Comparison of ENCODE assay signal across 8 cellular contexts in genomic region chrX:20140410-20140809, GRCh38. TPM values are rescaled to one million over a fixed set of nuclear protein-coding genes. Genes with fewer than 3 reads are reported as not detected.
DNase-seq lines count a peak whose midpoint lies in the region; ATAC-seq, FAIRE-seq and TF ChIP-seq lines count a peak whose summit lies in the region.

No MANE protein-coding gene starts in this region.

- intact Hi-C loops in activated naive CD4-positive, alpha-beta T cell treated with anti-CD3 and anti-CD28 coated beads for 36 hours (cut with micrococcal nuclease), result loop anchor here (2.0 to 5.0 kb wide), 8 partner anchors 84 to 1697 kb away; partner anchors contain the start of gene MBTPS2
- intact Hi-C loops in HepG2 (cut with micrococcal nuclease; ENCODE audit: unreplicated experiment), result no loop called here

- FAIRE-seq in HepG2 (lab: Jason Lieb, UNC), result no peak

- H3K27ac Mint-ChIP-seq in activated naive CD4-positive, alpha-beta T cell treated with anti-CD3 and anti-CD28 coated beads for 36 hours, result peak overlapping the region; percentile 80
- H3K27ac Mint-ChIP-seq in activated CD8-positive, alpha-beta T cell treated with anti-CD3 and anti-CD28 coated beads, Interleukin-2, amount 10 ng/mL, durations not matched to agents 7 days and 5 days, result no peak overlapping the region
- H3K27ac Mint-ChIP-seq in type B pancreatic cell, result peak overlapping the region; percentile 83

- TF ChIP-seq POLR2A in HepG2 (IDR thresholded peaks at IDR 0.05; ENCODE audit: insufficient read depth in 1 of 2, low read depth in 2 of 2, low read length in 2 of 2), result no peak

- no peaks in the 10 kb centered on the region for H3K9me3 Mint-ChIP-seq in activated naive CD4-positive, alpha-beta T cell treated with anti-CD3 and anti-CD28 coated beads for 36 hours
- no peaks in the 10 kb centered on the region for H3K9me3 Mint-ChIP-seq in activated CD8-positive, alpha-beta T cell treated with anti-CD3 and anti-CD28 coated beads, Interleukin-2, amount 10 ng/mL, durations not matched to agents 7 days and 5 days (ENCODE audit: insufficient read depth)
- no peaks in the 10 kb centered on the region for H3K9me3 Mint-ChIP-seq in type B pancreatic cell

- in situ Hi-C loops in HepG2 (cut with HindIII; ENCODE audit: extremely low pct_ligation_motif_present, low pct_unique_long_range_greater_than_20kb), result no loop called here

- H3K4me3 Mint-ChIP-seq in activated naive CD4-positive, alpha-beta T cell treated with anti-CD3 and anti-CD28 coated beads for 36 hours, result peak overlapping the region; percentile 81
- H3K4me3 Mint-ChIP-seq in activated CD8-positive, alpha-beta T cell treated with anti-CD3 and anti-CD28 coated beads, Interleukin-2, amount 10 ng/mL, durations not matched to agents 7 days and 5 days, result peak overlapping the region; percentile 83
- peak overlapping the region; percentile 86 for H3K4me3 Mint-ChIP-seq in type B pancreatic cell

- H3K27me3 Mint-ChIP-seq in activated naive CD4-positive, alpha-beta T cell treated with anti-CD3 and anti-CD28 coated beads for 36 hours (ENCODE audit: low read depth), result no peaks in the 10 kb centered on the region
- H3K27me3 Mint-ChIP-seq in activated CD8-positive, alpha-beta T cell treated with anti-CD3 and anti-CD28 coated beads, Interleukin-2, amount 10 ng/mL, durations not matched to agents 7 days and 5 days (ENCODE audit: low read depth), result no peaks in the 10 kb centered on the region
- H3K27me3 Mint-ChIP-seq in type B pancreatic cell, result no peaks in the 10 kb centered on the region

- no peak overlapping the region for H3K27ac ChIP-seq in HepG2 (ENCODE audit: extremely low read length, insufficient read depth, low read length)

- peaks cover 53% of the 10 kb centered on the region for H3K4me1 ChIP-seq in HepG2 (ENCODE audit: insufficient read depth, low read length)

- no peak for ATAC-seq in activated CD8-positive, alpha-beta T cell treated with anti-CD3 and anti-CD28 coated beads, Interleukin-2, amount 10 ng/mL, durations not matched to agents 7 days and 5 days
- no peak for ATAC-seq in HepG2
- no peak for ATAC-seq in GM21390 (IDR thresholded peaks at IDR 0.05; ENCODE audit: unreplicated experiment)

- peaks cover 48% of the 10 kb centered on the region for H3K4me1 Mint-ChIP-seq in activated naive CD4-positive, alpha-beta T cell treated with anti-CD3 and anti-CD28 coated beads for 36 hours (ENCODE audit: low read depth)
- peaks cover 32% of the 10 kb centered on the region for H3K4me1 Mint-ChIP-seq in activated CD8-positive, alpha-beta T cell treated with anti-CD3 and anti-CD28 coated beads, Interleukin-2, amount 10 ng/mL, durations not matched to agents 7 days and 5 days (ENCODE audit: low read depth)
- H3K4me1 Mint-ChIP-seq in type B pancreatic cell (ENCODE audit: unreplicated experiment), result peaks cover 11% of the 10 kb centered on the region

- H3K36me3 ChIP-seq in HepG2 (replicated peaks in 1 of 2; ENCODE audit: control insufficient read depth in 1 of 2, insufficient read depth in 2 of 2, low read length in 2 of 2), result peaks cover 4 to 12% of the 10 kb centered on the region in 2 experiments; a peak in 2 of 5 replicates

- 0% methylated on average over 3 of the region's 3 CpGs for WGBS in HepG2 (ENCODE audit: low lambda C conversion rate)

- H2AFZ ChIP-seq in HepG2 (ENCODE audit: low read length), result no peak overlapping the region

- CTCF ChIA-PET in activated naive CD4-positive, alpha-beta T cell treated with anti-CD3 and anti-CD28 coated beads for 36 hours (lab: Charles Lee), result interaction anchor here (0.6 kb wide), 1 partner anchor 89 kb away, joined by 3 read pairs; no protein-coding TSS in a partner anchor
- CTCF ChIA-PET in activated CD8-positive, alpha-beta T cell treated with anti-CD3 and anti-CD28 coated beads, Interleukin-2, amount 10 ng/mL, durations not matched to agents 7 days and 5 days (lab: Charles Lee), result interaction anchor here (0.9 to 1.4 kb wide), 2 partner anchors 8 to 235 kb away, joined by 4 to 5 read pairs; no protein-coding TSS in a partner anchor
- CTCF ChIA-PET in HepG2 (lab: Yijun Ruan, JAX; ENCODE audit: low intra/inter-chr PET ratio, low total read pairs), result no interaction called here

- H3K4me3 ChIP-seq in HepG2 (replicated peaks in 1 of 3; ENCODE audit: insufficient read depth in 1 of 3, low read depth in 2 of 3, low read length in 3 of 3), result peak overlapping the region; percentile 80 to 89 (median 87); a peak in 5 of 6 replicates

- H3K9ac ChIP-seq in HepG2 (ENCODE audit: insufficient read depth, low read depth, low read length), result peak overlapping the region; percentile 86

- H3K36me3 Mint-ChIP-seq in activated naive CD4-positive, alpha-beta T cell treated with anti-CD3 and anti-CD28 coated beads for 36 hours (ENCODE audit: low read depth), result peaks cover 17% of the 10 kb centered on the region
- peaks cover 26% of the 10 kb centered on the region for H3K36me3 Mint-ChIP-seq in activated CD8-positive, alpha-beta T cell treated with anti-CD3 and anti-CD28 coated beads, Interleukin-2, amount 10 ng/mL, durations not matched to agents 7 days and 5 days (ENCODE audit: low read depth)
- H3K36me3 Mint-ChIP-seq in type B pancreatic cell, result peaks cover 11% of the 10 kb centered on the region

- peak overlapping the region; percentile 70 for H3K4me2 ChIP-seq in HepG2 (ENCODE audit: low read depth, low read length)

- TSS peak; percentile 48 for BruUV-seq in HepG2 (replicated peaks; lab: Mats Ljungman, UMichigan)

- no peaks in the 10 kb centered on the region for H3K27me3 ChIP-seq in HepG2 (ENCODE audit: control insufficient read depth in 1 of 2, insufficient read depth in 2 of 2, low read length in 2 of 2)

- TF ChIP-seq CTCF in HepG2 (CRISPR knock-in tag; IDR thresholded peaks at IDR 0.05) (no peak), type B pancreatic cell (conservative IDR thresholded peaks at IDR 0.05) (no peak)

- POLR2A ChIA-PET in activated CD8-positive, alpha-beta T cell treated with anti-CD3 and anti-CD28 coated beads, Interleukin-2, amount 10 ng/mL, durations not matched to agents 7 days and 5 days (lab: Charles Lee), result no interaction called here
- POLR2A ChIA-PET in HepG2 (lab: Yijun Ruan, JAX), result no interaction called here

- H3K9me3 ChIP-seq in HepG2 (ENCODE audit: low read length), result no peaks in the 10 kb centered on the region

- H4K20me1 ChIP-seq in HepG2 (ENCODE audit: insufficient read depth, low read length), result peaks cover 26% of the 10 kb centered on the region

- DNase-seq in activated naive CD4-positive, alpha-beta T cell treated with anti-CD3 and anti-CD28 coated beads for 36 hours, result no peak
- no peak for DNase-seq in activated naive CD4-positive, alpha-beta T cell treated with Interleukin-2 at 50 U/mL for 16 hours
- DNase-seq in activated CD8-positive, alpha-beta T cell treated with anti-CD3 and anti-CD28 coated beads, Interleukin-2, amount 10 ng/mL, durations not matched to agents 7 days and 5 days, result no peak
- DNase-seq in HepG2 (ENCODE audit: low spot score) (no peak), type B pancreatic cell (ENCODE audit: extremely low spot score, unreplicated experiment) (no peak), NCI-H1694 treated with DMSO at 0.1 percent for 48 hours (lab: John Stamatoyannopoulos, UW) (no peak)
- DNase-seq in activated CD8-positive, alpha-beta memory T cell treated with anti-CD3 and anti-CD28 coated beads, Interleukin-2, amount 50 U/mL, for 48 hours, result no peak

- H3K79me2 ChIP-seq in HepG2 (ENCODE audit: insufficient read depth, low read length), result peaks cover 41% of the 10 kb centered on the region

- TF ChIP-seq RAD21 in HepG2 (CRISPR knock-in tag; IDR thresholded peaks at IDR 0.05), result no peak

- no peak for TF ChIP-seq EP300 in HepG2 (IDR thresholded peaks at IDR 0.05; ENCODE audit: low read depth in 2 of 2, low read length in 2 of 2)
- no peak for TF ChIP-seq EP300 in HepG2 (CRISPR knock-in tag; IDR thresholded peaks at IDR 0.05; ENCODE audit: borderline replicate concordance)

RNA-seq across cellular contexts. Expression of gene EIF1AX, which starts 1.2 kb away (rescaled TPM):
- 100 to 1,000 TPM; 106 to 109 TPM for total RNA-seq in activated naive CD4-positive, alpha-beta T cell treated with anti-CD3 and anti-CD28 coated beads for 36 hours
- total RNA-seq in activated CD8-positive, alpha-beta T cell treated with anti-CD3 and anti-CD28 coated beads, Interleukin-2, amount 10 ng/mL, durations not matched to agents 7 days and 5 days, result 10 to 100 TPM; 84.8 to 92.4 TPM
- total RNA-seq in HepG2 (2016; rRNA removed; fragmentation: Illumina TruSeq; extraction: Trizol), result 82.7 and 124 TPM in 2 replicates
- 5.1 and 6.9 TPM in 2 replicates for total RNA-seq in HepG2 (2016; cell fraction: cytosol; rRNA removed; fragmentation: Illumina TruSeq; extraction: Trizol; ENCODE audit: low read depth)
- 79.6 and 135 TPM in 2 replicates for total RNA-seq in HepG2 (2016; cell fraction: insoluble cytoplasmic fraction; rRNA removed; fragmentation: Illumina TruSeq; extraction: Trizol)
- 24.9 and 26.4 TPM in 2 replicates for total RNA-seq in HepG2 (2016; cell fraction: membrane; rRNA removed; fragmentation: Illumina TruSeq; extraction: Trizol)
- total RNA-seq in HepG2 (2016; cell fraction: nucleus; rRNA removed; fragmentation: Illumina TruSeq; extraction: Trizol), result 38.4 and 40.2 TPM in 2 replicates
- polyA plus RNA-seq in HepG2 (2011; rRNA removed), result 24.9 and 35.1 TPM in 2 replicates
- 7.5 and 14.6 TPM in 2 replicates for polyA plus RNA-seq in HepG2 (2011; cell fraction: cytosol; rRNA removed)
- 7.1 and 9.1 TPM in 2 replicates for polyA plus RNA-seq in HepG2 (2011; cell fraction: nucleus; rRNA removed)
- polyA plus RNA-seq in HepG2 (2012), result 59.9 and 64.7 TPM in 2 replicates
- 11.9 and 14.1 TPM in 2 replicates for polyA plus RNA-seq in HepG2 (2016; cell fraction: cytosol; fragmentation: Illumina TruSeq; extraction: Trizol; ENCODE audit: low read depth)
- polyA plus RNA-seq in HepG2 (2016; cell fraction: insoluble cytoplasmic fraction; fragmentation: Illumina TruSeq; extraction: Trizol; ENCODE audit: low read depth), result 199 and 224 TPM in 2 replicates
- polyA plus RNA-seq in HepG2 (2016; cell fraction: membrane; fragmentation: Illumina TruSeq; extraction: Trizol; ENCODE audit: low read depth), result 30.3 and 31.0 TPM in 2 replicates
- 76.8 and 77.3 TPM in 2 replicates for polyA plus RNA-seq in HepG2 (2016; cell fraction: nucleus; fragmentation: Illumina TruSeq; extraction: Trizol; ENCODE audit: insufficient read depth, low read depth)
- polyA minus RNA-seq in HepG2 (2011; rRNA and poly(A)+ RNA removed; ENCODE audit: low replicate concordance), result 14.2 and 14.3 TPM in 2 replicates
- polyA minus RNA-seq in HepG2 (2011; cell fraction: cytosol; rRNA and poly(A)+ RNA removed), result 31.8 and 32.0 TPM in 2 replicates
- polyA minus RNA-seq in HepG2 (2011; cell fraction: nucleus; rRNA and poly(A)+ RNA removed), result 24.5 and 26.0 TPM in 2 replicates
- total RNA-seq in type B pancreatic cell (ENCODE audit: low replicate concordance), result 95.2 and 96.8 TPM in 2 replicates

RNA-seq across cellular contexts. Expression of gene MAP7D2, which starts 23.7 kb away (rescaled TPM):
- total RNA-seq in activated naive CD4-positive, alpha-beta T cell treated with anti-CD3 and anti-CD28 coated beads for 36 hours, result under 1 TPM; 0.69 to 0.83 TPM
- total RNA-seq in activated CD8-positive, alpha-beta T cell treated with anti-CD3 and anti-CD28 coated beads, Interleukin-2, amount 10 ng/mL, durations not matched to agents 7 days and 5 days, result under 1 TPM; 0.13 to 0.21 TPM
- total RNA-seq in HepG2 (2016; rRNA removed; fragmentation: Illumina TruSeq; extraction: Trizol), result 10.5 and 14.2 TPM in 2 replicates
- 1.6 and 1.7 TPM in 2 replicates for total RNA-seq in HepG2 (2016; cell fraction: cytosol; rRNA removed; fragmentation: Illumina TruSeq; extraction: Trizol; ENCODE audit: low read depth)
- total RNA-seq in HepG2 (2016; cell fraction: insoluble cytoplasmic fraction; rRNA removed; fragmentation: Illumina TruSeq; extraction: Trizol), result 10.8 and 14.2 TPM in 2 replicates
- 4.6 and 5.0 TPM in 2 replicates for total RNA-seq in HepG2 (2016; cell fraction: membrane; rRNA removed; fragmentation: Illumina TruSeq; extraction: Trizol)
- 6.9 and 9.9 TPM in 2 replicates for total RNA-seq in HepG2 (2016; cell fraction: nucleus; rRNA removed; fragmentation: Illumina TruSeq; extraction: Trizol)
- polyA plus RNA-seq in HepG2 (2011; rRNA removed), result 7.2 and 9.6 TPM in 2 replicates
- polyA plus RNA-seq in HepG2 (2011; cell fraction: cytosol; rRNA removed), result 5.8 and 5.9 TPM in 2 replicates
- 8.1 and 8.2 TPM in 2 replicates for polyA plus RNA-seq in HepG2 (2011; cell fraction: nucleus; rRNA removed)
- polyA plus RNA-seq in HepG2 (2012), result 7.2 and 8.2 TPM in 2 replicates
- polyA plus RNA-seq in HepG2 (2016; cell fraction: cytosol; fragmentation: Illumina TruSeq; extraction: Trizol; ENCODE audit: low read depth), result 1.3 and 1.5 TPM in 2 replicates
- polyA plus RNA-seq in HepG2 (2016; cell fraction: insoluble cytoplasmic fraction; fragmentation: Illumina TruSeq; extraction: Trizol; ENCODE audit: low read depth), result 15.0 and 15.7 TPM in 2 replicates
- 3.5 and 4.2 TPM in 2 replicates for polyA plus RNA-seq in HepG2 (2016; cell fraction: membrane; fragmentation: Illumina TruSeq; extraction: Trizol; ENCODE audit: low read depth)
- polyA plus RNA-seq in HepG2 (2016; cell fraction: nucleus; fragmentation: Illumina TruSeq; extraction: Trizol; ENCODE audit: insufficient read depth, low read depth), result 17.4 and 18.7 TPM in 2 replicates
- polyA minus RNA-seq in HepG2 (2011; rRNA and poly(A)+ RNA removed; ENCODE audit: low replicate concordance), result 0.07 and 4.4 TPM in 2 replicates
- polyA minus RNA-seq in HepG2 (2011; cell fraction: cytosol; rRNA and poly(A)+ RNA removed), result 5.4 and 6.0 TPM in 2 replicates
- polyA minus RNA-seq in HepG2 (2011; cell fraction: nucleus; rRNA and poly(A)+ RNA removed), result 3.7 and 5.6 TPM in 2 replicates
- 2.0 and 2.8 TPM in 2 replicates for total RNA-seq in type B pancreatic cell (ENCODE audit: low replicate concordance)
